12 cellular contexts compared by ENCODE assay signal in genomic region chr6:149212892-149213786, GRCh38.
A peak's percentile ranks its signal among the peaks of the same experiment; 100 is the strongest.
DNase-seq lines count a peak whose midpoint lies in the region; ATAC-seq and TF ChIP-seq lines count a peak whose summit lies in the region.
"Had no signal": no experiment of that assay in that cellular context is flagged by ENCODE, and none has a peak within 500 bp of the region (broad histone marks: within the 10 kb centered on the region; RNA-seq: fewer than 3 reads in every experiment).

No MANE protein-coding gene starts in this region.

- H3K27me3 ChIP-seq in dorsolateral prefrontal cortex, result no peaks in the 10 kb centered on the region
- H3K27me3 ChIP-seq: thyroid gland had no signal

- no peak overlapping the region for H3K4me3 ChIP-seq in dorsolateral prefrontal cortex
- H3K4me3 ChIP-seq: lower lobe of right lung, SK-N-MC, thyroid gland had no signal

- intact Hi-C loops in dorsolateral prefrontal cortex (cut with DNase I), result no loop called here

- ATAC-seq in GM19463 (IDR thresholded peaks at IDR 0.05; ENCODE audit: unreplicated experiment) (peak; percentile 24), HG03159 (IDR thresholded peaks at IDR 0.05; ENCODE audit: unreplicated experiment) (no peak)
- ATAC-seq: CD8-positive, alpha-beta T cell had no signal

- peak; percentile 9 for DNase-seq in EL
- DNase-seq in M059J (ENCODE audit: low read depth), result peak; percentile 63
- DNase-seq in dorsolateral prefrontal cortex, result no peak
- DNase-seq in NCI-H1048 (lab: John Stamatoyannopoulos, UW), result no peak
- DNase-seq in NCI-H2227 (lab: John Stamatoyannopoulos, UW; ENCODE audit: unreplicated experiment), result no peak
- no peak for DNase-seq in activated CD4-positive, CD25-positive, alpha-beta regulatory T cell (lab: John Stamatoyannopoulos, UW)
- DNase-seq: lower lobe of right lung, thyroid gland had no signal

- no peak for TF ChIP-seq CTCF in dorsolateral prefrontal cortex (IDR thresholded peaks at IDR 0.05 in 54 of 56, conservative IDR thresholded peaks at IDR 0.05 in 2 of 56; ENCODE audit: low read depth in 1 of 56, partially characterized antibody in 56 of 56)

- peak overlapping the region in 49 of 59 donors; percentile 0 to 85 (median 46) for H3K27ac ChIP-seq in dorsolateral prefrontal cortex
- H3K27ac ChIP-seq: lower lobe of right lung, SK-N-MC, thyroid gland had no signal

Comparison
In these comparisons a context has a peak if more than half of its experiments do, and no peak if none do; other contexts are left out.
1. DNase-seq: peak in EL (single experiment) and M059J (single experiment); none in dorsolateral prefrontal cortex (0 of 10), NCI-H1048 (single experiment), NCI-H2227 (single experiment) and activated CD4-positive, CD25-positive, alpha-beta regulatory T cell (0 of 4).